In genomic region chr10:122206471-122207065, GRCh38 we compare ENCODE assay signal across 1 cellular context.
TF ChIP-seq lines count a peak whose summit lies in the region.

No MANE protein-coding gene starts in this region.

TF ChIP-seq in IMR-90, 13 proteins besides CTCF, POLR2A, EP300 and RAD21:
- TF ChIP-seq USF2 (IDR thresholded peaks at IDR 0.05; ENCODE audit: low read depth, low read length): no peak
- no peak for TF ChIP-seq RFX5 (IDR thresholded peaks at IDR 0.05; ENCODE audit: low read depth, low read length)
- TF ChIP-seq ELK1 (IDR thresholded peaks at IDR 0.05; ENCODE audit: borderline replicate concordance, low read depth, low read length): no peak
- TF ChIP-seq SMC3 (IDR thresholded peaks at IDR 0.05; ENCODE audit: low read depth, low read length): no peak
- TF ChIP-seq BHLHE40 (IDR thresholded peaks at IDR 0.05; ENCODE audit: low read depth, low read length): no peak
- no peak for TF ChIP-seq CHD1 (IDR thresholded peaks at IDR 0.05; ENCODE audit: low read depth, low read length)
- TF ChIP-seq FOS (IDR thresholded peaks at IDR 0.05; ENCODE audit: low read depth, low read length): no peak
- no peak for TF ChIP-seq CEBPB (IDR thresholded peaks at IDR 0.05; ENCODE audit: low read depth, low read length)
- no peak for TF ChIP-seq MAFK (IDR thresholded peaks at IDR 0.05; ENCODE audit: low read depth, low read length)
- TF ChIP-seq RCOR1 (IDR thresholded peaks at IDR 0.05; ENCODE audit: insufficient replicate concordance, low read length): no peak
- TF ChIP-seq MXI1 (IDR thresholded peaks at IDR 0.05; ENCODE audit: borderline replicate concordance, low read depth, low read length): no peak
- no peak for TF ChIP-seq NFE2L2 (IDR thresholded peaks at IDR 0.05; ENCODE audit: low read depth, low read length)
- TF ChIP-seq MAZ (IDR thresholded peaks at IDR 0.05; ENCODE audit: borderline replicate concordance, low read depth, low read length): no peak
